Comparison of ENCODE assay signal across 21 cellular contexts in genomic region chr2:10798783-10799182, GRCh38. TPM values are rescaled to one million over a fixed set of nuclear protein-coding genes. Genes with fewer than 3 reads are reported as not detected.
A peak's percentile ranks its signal among the peaks of the same experiment; 100 is the strongest.
DNase-seq lines count a peak whose midpoint lies in the region; ATAC-seq and TF ChIP-seq lines count a peak whose summit lies in the region.
"Had no signal": no experiment of that assay in that cellular context is flagged by ENCODE, and none has a peak within 500 bp of the region (broad histone marks: within the 10 kb centered on the region; RNA-seq: fewer than 3 reads in every experiment).

No MANE protein-coding gene starts in this region.

- dilution Hi-C loops in IMR-90 (cut with HindIII; ENCODE audit: low sequenced_read_pairs, unreplicated experiment), result no loop called here

- H3K4me3 ChIP-seq in SK-N-SH (ENCODE audit: low read depth in 2 of 2, low read length in 1 of 2) (no peak overlapping the region), IMR-90 (ENCODE audit: insufficient read depth, low read depth, low read length) (no peak overlapping the region), brain microvascular endothelial cell (ENCODE audit: low read depth, low read length) (no peak overlapping the region), osteoblast (ENCODE audit: insufficient read depth, low read length) (no peak overlapping the region)
- H3K4me3 ChIP-seq: stomach, upper lobe of left lung had no signal

- H4K91ac ChIP-seq in IMR-90 (ENCODE audit: insufficient read depth, low read depth, low read length), result no peak overlapping the region

- TF ChIP-seq RAD21 in SK-N-SH (IDR thresholded peaks at IDR 0.05; ENCODE audit: low read length) (peak; percentile 41), IMR-90 (IDR thresholded peaks at IDR 0.05; ENCODE audit: low read length) (no peak)

- in situ Hi-C loops in IMR-90 (cut with MboI; ENCODE audit: low sequenced_read_pairs) (no loop called here), brain microvascular endothelial cell (cut with HindIII; ENCODE audit: low pct_ligation_motif_present, low sequenced_read_pairs) (no loop called here)

- H3K79me2 ChIP-seq in SK-N-SH (ENCODE audit: insufficient read depth), result peaks cover 87% of the 10 kb centered on the region
- peaks cover 82% of the 10 kb centered on the region for H3K79me2 ChIP-seq in osteoblast (ENCODE audit: insufficient read depth, low read length)

- POLR2A ChIA-PET in SK-N-SH (lab: Yijun Ruan, JAX), result no interaction called here
- POLR2A ChIA-PET in IMR-90 (lab: Charles Lee; ENCODE audit: unreplicated experiment), result no interaction called here

- H3K56ac ChIP-seq in IMR-90 (ENCODE audit: extremely low read depth, insufficient read depth, low read length), result no peak overlapping the region

- intact Hi-C loops in IMR-90 (cut with micrococcal nuclease), result no loop called here

- CTCF ChIA-PET in SK-N-SH (lab: Yijun Ruan, JAX), result interaction anchor here (0.7 to 2.4 kb wide), 12 partner anchors 12 to 334 kb away, joined by 3 to 7 read pairs (median 4); no protein-coding TSS in a partner anchor
- CTCF ChIA-PET in IMR-90 (lab: Yijun Ruan, JAX), result no interaction called here

- no peak overlapping the region for H3K18ac ChIP-seq in IMR-90 (ENCODE audit: low read depth, low read length)

- no TSS peak for BruUV-seq in IMR-90 (replicated peaks; lab: Mats Ljungman, UMichigan)

- no peak for TF ChIP-seq POLR2A in IMR-90 (IDR thresholded peaks at IDR 0.05; ENCODE audit: low read depth, low read length)

- no peak for TF ChIP-seq EP300 in SK-N-SH (IDR thresholded peaks at IDR 0.05; ENCODE audit: borderline replicate concordance in 1 of 2, low read depth in 1 of 2, low read length in 1 of 2)

- H2BK20ac ChIP-seq in IMR-90 (ENCODE audit: low read depth, low read length), result no peak overlapping the region

- no peak overlapping the region for H2BK15ac ChIP-seq in IMR-90 (ENCODE audit: low read depth, low read length)

- no peak overlapping the region for H2BK120ac ChIP-seq in IMR-90 (ENCODE audit: low read depth, low read length)

- no peaks in the 10 kb centered on the region for H3K27me3 ChIP-seq in SK-N-SH (ENCODE audit: insufficient read depth)
- no peaks in the 10 kb centered on the region for H3K27me3 ChIP-seq in IMR-90 (ENCODE audit: control insufficient read depth, insufficient read depth, low read length)
- no peaks in the 10 kb centered on the region for H3K27me3 ChIP-seq in brain microvascular endothelial cell (replicated peaks)
- no peaks in the 10 kb centered on the region for H3K27me3 ChIP-seq in osteoblast (ENCODE audit: insufficient read depth, low read length)
- H3K27me3 ChIP-seq: stomach, upper lobe of left lung had no signal

- 92% methylated on average over 8 of the region's 8 CpGs for WGBS in SK-N-SH (ENCODE audit: low lambda C conversion rate)
- WGBS in IMR-90 (ENCODE audit: extremely low coverage in 2 of 2, insufficient read length in 1 of 2), 2 experiments, result no CpG with 5 or more reads among the region's 8 CpGs

- no peak overlapping the region for H2BK5ac ChIP-seq in IMR-90 (ENCODE audit: low read depth, low read length, poor library complexity, severe bottlenecking)

- H3K9me3 ChIP-seq in SK-N-SH (no peaks in the 10 kb centered on the region), IMR-90 (ENCODE audit: control insufficient read depth, insufficient read depth, low read length) (no peaks in the 10 kb centered on the region), osteoblast (ENCODE audit: low read depth, low read length) (no peaks in the 10 kb centered on the region)
- H3K9me3 ChIP-seq: stomach, upper lobe of left lung had no signal

- H3K14ac ChIP-seq in IMR-90 (replicated peaks; ENCODE audit: low read depth, low read length), result no peak overlapping the region

- H2AK5ac ChIP-seq in IMR-90 (ENCODE audit: low read depth, low read length), result no peak overlapping the region

- no peaks in the 10 kb centered on the region for H3K9me1 ChIP-seq in IMR-90 (ENCODE audit: insufficient read depth, low read length)

- H2AK9ac ChIP-seq in IMR-90 (replicated peaks; ENCODE audit: low read depth, low read length, poor library complexity), result no peak overlapping the region

- no peak overlapping the region for H3K4ac ChIP-seq in IMR-90 (ENCODE audit: low read depth, low read length)

- H3K27ac ChIP-seq in SK-N-SH (ENCODE audit: low read depth in 2 of 2, low read length in 1 of 2) (no peak overlapping the region), IMR-90 (ENCODE audit: insufficient read depth, low read length) (no peak overlapping the region), brain microvascular endothelial cell (no peak overlapping the region), osteoblast (ENCODE audit: low read depth, low read length) (no peak overlapping the region)
- H3K27ac ChIP-seq: parathyroid adenoma, stomach, upper lobe of left lung had no signal

- ATAC-seq in SK-N-SH treated with all-trans-retinoic acid at 6 μM for 48 hours, result no peak; the same call in 2 of the 3 replicates
- no peak for ATAC-seq in IMR-90 (ENCODE audit: low read depth)

- H3F3A ChIP-seq in SK-N-SH (replicated peaks; ENCODE audit: insufficient read depth), result no peaks in the 10 kb centered on the region

- DNase-seq in SK-N-SH (peak; percentile 45), IMR-90 (no peak), brain microvascular endothelial cell (no peak), osteoblast (ENCODE audit: insufficient read length, low spot score, missing footprints) (peak; percentile 32), NCI-H510A (lab: John Stamatoyannopoulos, UW) (no peak), NCI-H146 (lab: John Stamatoyannopoulos, UW) (no peak), NCI-H1092 (lab: John Stamatoyannopoulos, UW) (no peak)
- DNase-seq: activated CD4-positive, alpha-beta T cell treated with anti-CD3 and anti-CD28 coated beads, Interleukin-2, amount 10 ng/mL, durations not matched to agents 7 days and 5 days; activated CD8-positive, alpha-beta memory T cell treated with anti-CD3 and anti-CD28 coated beads, Interleukin-2, amount 50 U/mL, for 48 hours; activated naive CD4-positive, alpha-beta T cell; foreskin fibroblast; hypothalamus; mammary epithelial cell; naive B cell; NCI-H187 treated with DMSO at 0.1 percent for 48 hours; NCI-H524; stimulated activated CD4-positive, alpha-beta T cell treated with anti-CD3 and anti-CD28 coated beads, Interleukin-1b, Interleukin-23, amount 100 ng/mL, for 48 hours; stomach; upper lobe of left lung had no signal

- H3K9ac ChIP-seq in SK-N-SH (no peak overlapping the region), IMR-90 (ENCODE audit: low read depth, low read length) (no peak overlapping the region)
- H3K9ac ChIP-seq: parathyroid adenoma had no signal

- no peak overlapping the region for H3K23ac ChIP-seq in IMR-90 (ENCODE audit: low read depth, low read length)

- H3K9me2 ChIP-seq in SK-N-SH, result no peaks in the 10 kb centered on the region

- H4K20me1 ChIP-seq in SK-N-SH (ENCODE audit: insufficient read depth) (peaks cover 52% of the 10 kb centered on the region), IMR-90 (ENCODE audit: insufficient read depth, low read length) (peaks cover 61% of the 10 kb centered on the region), osteoblast (ENCODE audit: insufficient read depth, low read length) (peaks cover 21% of the 10 kb centered on the region)

- no peak overlapping the region for H4K8ac ChIP-seq in IMR-90 (ENCODE audit: low read depth in 2 of 2, low read length in 2 of 2)

- peaks cover 49 to 61% of the 10 kb centered on the region in 2 experiments for H3K36me3 ChIP-seq in SK-N-SH (replicated peaks in 1 of 2; ENCODE audit: control insufficient read depth in 1 of 2, insufficient read depth in 2 of 2, low read length in 1 of 2)
- H3K36me3 ChIP-seq in IMR-90 (ENCODE audit: control insufficient read depth, insufficient read depth, low read length), result peaks cover 29% of the 10 kb centered on the region
- peaks cover 45% of the 10 kb centered on the region for H3K36me3 ChIP-seq in brain microvascular endothelial cell (replicated peaks)
- peaks cover 61% of the 10 kb centered on the region for H3K36me3 ChIP-seq in osteoblast (ENCODE audit: insufficient read depth, low read length)

- H3K4me1 ChIP-seq in SK-N-SH (ENCODE audit: control insufficient read depth in 1 of 2, insufficient read depth in 2 of 2, low read depth in 1 of 2, low read length in 1 of 2), result peaks cover 0 to 4% of the 10 kb centered on the region in 2 experiments; a peak in 1 of 4 replicates
- no peaks in the 10 kb centered on the region for H3K4me1 ChIP-seq in IMR-90 (ENCODE audit: control insufficient read depth, insufficient read depth, low read length)
- no peaks in the 10 kb centered on the region for H3K4me1 ChIP-seq in osteoblast (ENCODE audit: insufficient read depth, low read length)
- H3K4me1 ChIP-seq: parathyroid adenoma, upper lobe of left lung had no signal

- peaks cover 35 to 67% of the 10 kb centered on the region in 2 experiments for H3K79me1 ChIP-seq in IMR-90 (ENCODE audit: low read depth in 1 of 2, low read length in 2 of 2)

- TF ChIP-seq CTCF in SK-N-SH (IDR thresholded peaks at IDR 0.05), result peak; percentile 38
- TF ChIP-seq CTCF in IMR-90 (conservative IDR thresholded peaks at IDR 0.05; ENCODE audit: low read depth, low read length), result 0 out of 2 replicates have a peak, but pooled peaks have one; percentile 8
- TF ChIP-seq CTCF in brain microvascular endothelial cell (IDR thresholded peaks at IDR 0.05; ENCODE audit: low read depth, low read length, missing control alignments), result peak; percentile 33
- no peak for TF ChIP-seq CTCF in osteoblast (IDR thresholded peaks at IDR 0.05; ENCODE audit: extremely low read depth, low read depth, low read length)

- H2AFZ ChIP-seq in SK-N-SH (ENCODE audit: low read depth) (no peak overlapping the region), IMR-90 (replicated peaks; ENCODE audit: low read length, poor library complexity) (no peak overlapping the region), osteoblast (ENCODE audit: low read length) (no peak overlapping the region)
- H2AFZ ChIP-seq: parathyroid adenoma had no signal

- H4K5ac ChIP-seq in IMR-90 (ENCODE audit: low read depth, low read length), result no peak overlapping the region

- H3K4me2 ChIP-seq in SK-N-SH (no peak overlapping the region), IMR-90 (ENCODE audit: low read depth, low read length) (no peak overlapping the region), osteoblast (ENCODE audit: insufficient read depth, low read length) (no peak overlapping the region)

TF ChIP-seq in SK-N-SH treated with all-trans-retinoic acid at 6 μM for 48 hours, 23 proteins besides CTCF, POLR2A, EP300 and RAD21 (continues in another document):
- no peak for TF ChIP-seq ISL1 (CRISPR knock-in tag; IDR thresholded peaks at IDR 0.05)
- TF ChIP-seq ARNTL (CRISPR knock-in tag; IDR thresholded peaks at IDR 0.05; ENCODE audit: borderline replicate concordance, low read depth), result no peak

TF ChIP-seq in IMR-90, 13 proteins besides CTCF, POLR2A, EP300 and RAD21:
- TF ChIP-seq FOS (IDR thresholded peaks at IDR 0.05; ENCODE audit: low read depth, low read length), result no peak
- no peak for TF ChIP-seq MAFK (IDR thresholded peaks at IDR 0.05; ENCODE audit: low read depth, low read length)

RNA-seq across cellular contexts. Expression of gene PDIA6, which starts 13.8 kb away (rescaled TPM):
- polyA plus RNA-seq in SK-N-SH (2012; rRNA removed), result 308 and 325 TPM in 2 replicates
- 403 and 455 TPM in 2 replicates for polyA plus RNA-seq in SK-N-SH (2012; cell fraction: cytosol; rRNA removed)
- 95.0 and 163 TPM in 2 replicates for polyA plus RNA-seq in SK-N-SH (2012; cell fraction: nucleus; rRNA removed)
- 204 and 384 TPM in 2 replicates for total RNA-seq in IMR-90 (2012; rRNA removed)
- polyA plus RNA-seq in IMR-90 (2012; rRNA removed), result 317 and 349 TPM in 2 replicates
- polyA plus RNA-seq in IMR-90 (2012; cell fraction: cytosol; rRNA removed), result 120 and 217 TPM in 2 replicates
- 31.1 and 123 TPM in 2 replicates for polyA plus RNA-seq in IMR-90 (2012; cell fraction: nucleus; rRNA removed; ENCODE audit: low replicate concordance)
- 245 and 291 TPM in 2 replicates for total RNA-seq in osteoblast

Comparison
In these comparisons a context has a peak if more than half of its experiments do, and no peak if none do; other contexts are left out.
1. DNase-seq: peak in SK-N-SH (single experiment) and osteoblast (single experiment); none in IMR-90 (single experiment), brain microvascular endothelial cell (single experiment), NCI-H510A (single experiment), NCI-H146 (single experiment) and NCI-H1092 (single experiment).